26 cellular contexts compared by ENCODE assay signal in the genomic region with DNA sequence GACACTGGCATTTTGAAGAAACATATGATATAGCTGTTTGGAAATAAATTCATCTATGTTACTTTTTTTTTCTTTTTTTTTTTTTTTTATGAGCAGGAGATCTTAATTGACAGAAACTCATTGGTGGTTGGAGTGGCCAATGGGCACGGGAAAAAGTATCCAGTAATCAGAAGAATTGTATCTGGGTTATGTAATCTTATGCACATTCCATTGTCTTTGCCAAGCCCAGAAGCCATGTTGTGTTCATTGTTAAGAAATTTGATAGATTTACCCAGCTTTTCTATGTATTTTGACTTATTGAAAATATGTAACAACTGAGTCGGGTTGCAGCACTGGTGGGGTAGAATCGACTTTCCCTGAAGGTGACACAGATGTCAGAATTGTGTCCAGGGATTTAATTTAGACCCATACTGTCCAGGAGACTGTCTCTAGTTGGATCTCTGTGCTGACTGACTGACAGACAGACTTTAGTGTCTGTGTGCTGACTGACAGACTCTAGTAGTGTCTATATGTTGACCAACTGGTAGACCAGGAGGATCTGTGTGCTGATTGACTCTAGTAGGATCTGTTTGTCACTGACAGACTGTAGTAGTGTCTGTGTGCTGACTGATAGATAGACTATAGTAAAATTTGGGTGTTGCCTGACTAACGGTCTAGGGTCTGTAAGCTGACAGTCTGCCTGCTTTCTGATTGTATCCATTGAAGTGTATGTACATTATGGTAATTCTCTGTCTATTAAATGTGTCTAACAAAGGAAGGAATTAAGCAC. TPM values are rescaled to one million over a fixed set of nuclear protein-coding genes. Genes with fewer than 3 reads are reported as not detected.
"Had no signal": no experiment of that assay in that cellular context is flagged by ENCODE, and none has a peak within 500 bp of the region (broad histone marks: within the 10 kb centered on the region; RNA-seq: fewer than 3 reads in every experiment).

No MANE protein-coding gene starts in this region.

- H3K27ac Mint-ChIP-seq: activated B cell treated with CpG ODN at 0.5 μM for 24 hours; activated CD8-positive, alpha-beta T cell treated with anti-CD3 and anti-CD28 coated beads, Interleukin-2, amount 10 ng/mL, durations not matched to agents 7 days and 5 days; activated naive CD4-positive, alpha-beta T cell treated with anti-CD3 and anti-CD28 coated beads, Interleukin-2, amount 50 U/mL, for 72 hours; activated T-cell treated with anti-CD3 and anti-CD28 coated beads, Interleukin-2, amount 50 U/mL, for 72 hours; immature natural killer cell; memory B cell; T-helper 17 cell had no signal

- H3K4me1 Mint-ChIP-seq: memory B cell had no signal

- H3K4me3 ChIP-seq: body of pancreas, heart left ventricle, transverse colon had no signal

- H3K27me3 ChIP-seq: body of pancreas, foreskin keratinocyte, heart left ventricle, transverse colon had no signal

- ATAC-seq: activated CD8-positive, alpha-beta T cell treated with anti-CD3 and anti-CD28 coated beads, Interleukin-2, amount 10 ng/mL, durations not matched to agents 7 days and 5 days; activated naive CD4-positive, alpha-beta T cell treated with anti-CD3 and anti-CD28 coated beads, Interleukin-2, amount 50 U/mL, for 72 hours; activated T-cell treated with anti-CD3 and anti-CD28 coated beads, Interleukin-2, amount 50 U/mL, for 72 hours; body of pancreas; foreskin keratinocyte; naive thymus-derived CD8-positive, alpha-beta T cell; T-helper 17 cell had no signal

- H3K9me3 Mint-ChIP-seq: activated B cell treated with CpG ODN at 0.5 μM for 24 hours; activated naive CD4-positive, alpha-beta T cell treated with anti-CD3 and anti-CD28 coated beads, Interleukin-2, amount 50 U/mL, for 72 hours; activated T-cell treated with anti-CD3 and anti-CD28 coated beads, Interleukin-2, amount 50 U/mL, for 72 hours; immature natural killer cell; memory B cell; naive thymus-derived CD8-positive, alpha-beta T cell had no signal

- DNase-seq: activated B cell treated with CpG ODN at 0.5 μM for 24 hours; activated CD4-positive, alpha-beta T cell treated with anti-CD3 and anti-CD28 coated beads for 48 hours; activated CD8-positive, alpha-beta memory T cell treated with anti-CD3 and anti-CD28 coated beads, Interleukin-2, amount 50 U/mL, for 48 hours; activated CD8-positive, alpha-beta T cell treated with anti-CD3 and anti-CD28 coated beads, Interleukin-2, amount 10 ng/mL, durations not matched to agents 7 days and 5 days; activated gamma-delta T cell; activated T-cell treated with anti-CD3 and anti-CD28 coated beads, Interleukin-2, amount 50 U/mL, for 72 hours; amygdala; body of pancreas; dermis blood vessel endothelial cell; foreskin keratinocyte; heart left ventricle; immature natural killer cell; naive thymus-derived CD8-positive, alpha-beta T cell; SHP77; small intestine; stimulated activated CD4-positive, alpha-beta T cell treated with anti-CD3 and anti-CD28 coated beads, Interleukin-4, amount 100 ng/mL, for 4 hours; stimulated activated CD8-positive, alpha-beta memory T cell treated with anti-CD3 and anti-CD28 coated beads, Interleukin-4, amount 100 ng/mL, for 48 hours; stimulated activated naive CD4-positive, alpha-beta T cell treated with Interleukin-2 at 50 U/mL for 16 hours; substantia nigra; T-helper 17 cell; transverse colon had no signal

- H3K36me3 Mint-ChIP-seq: activated naive CD4-positive, alpha-beta T cell treated with anti-CD3 and anti-CD28 coated beads, Interleukin-2, amount 50 U/mL, for 72 hours; naive thymus-derived CD8-positive, alpha-beta T cell had no signal

- H2AFZ ChIP-seq: parathyroid adenoma had no signal

- H3K27me3 Mint-ChIP-seq: activated B cell treated with CpG ODN at 0.5 μM for 24 hours; memory B cell; naive thymus-derived CD8-positive, alpha-beta T cell had no signal

- FAIRE-seq: small intestine had no signal

- H3K4me3 Mint-ChIP-seq: activated B cell treated with CpG ODN at 0.5 μM for 24 hours; activated CD8-positive, alpha-beta T cell treated with anti-CD3 and anti-CD28 coated beads, Interleukin-2, amount 10 ng/mL, durations not matched to agents 7 days and 5 days; activated T-cell treated with anti-CD3 and anti-CD28 coated beads, Interleukin-2, amount 50 U/mL, for 72 hours; immature natural killer cell; memory B cell; naive thymus-derived CD8-positive, alpha-beta T cell had no signal

- H3K9ac ChIP-seq: parathyroid adenoma had no signal

- H3K4me1 ChIP-seq: body of pancreas, parathyroid adenoma had no signal

- H3K9me3 ChIP-seq: body of pancreas, heart left ventricle, transverse colon had no signal

- H3K27ac ChIP-seq: body of pancreas, parathyroid adenoma had no signal

- H3K79me2 ChIP-seq: parathyroid adenoma had no signal

RNA-seq across cellular contexts. Expression of a gene that starts 12.3 kb away (rescaled TPM):
- total RNA-seq: cerebellum, foreskin keratinocyte, renal cortical epithelial cell had no signal
- polyA plus RNA-seq: foreskin keratinocyte, heart left ventricle had no signal

RNA-seq across cellular contexts. Expression of a gene that starts 27.7 kb away (rescaled TPM):
- total RNA-seq: activated B cell treated with CpG ODN at 0.5 μM for 24 hours; activated CD8-positive, alpha-beta T cell treated with anti-CD3 and anti-CD28 coated beads, Interleukin-2, amount 10 ng/mL, durations not matched to agents 7 days and 5 days; activated naive CD4-positive, alpha-beta T cell treated with anti-CD3 and anti-CD28 coated beads, Interleukin-2, amount 50 U/mL, for 72 hours; activated T-cell treated with anti-CD3 and anti-CD28 coated beads, Interleukin-2, amount 50 U/mL, for 72 hours; cerebellum; foreskin keratinocyte; heart left ventricle; naive thymus-derived CD8-positive, alpha-beta T cell had no signal
- polyA plus RNA-seq: foreskin keratinocyte; immature natural killer cell; naive thymus-derived CD8-positive, alpha-beta T cell had no signal

RNA-seq across cellular contexts. Expression of a gene that starts 43.8 kb away (rescaled TPM):
- total RNA-seq: activated CD8-positive, alpha-beta T cell treated with anti-CD3 and anti-CD28 coated beads, Interleukin-2, amount 10 ng/mL, durations not matched to agents 7 days and 5 days had no signal
- polyA plus RNA-seq: naive thymus-derived CD8-positive, alpha-beta T cell had no signal
